In genomic region chr6:6843057-6843627, GRCh38 we compare ENCODE assay signal across 13 cellular contexts.
DNase-seq lines count a peak whose midpoint lies in the region; ATAC-seq and TF ChIP-seq lines count a peak whose summit lies in the region.
"Had no signal": no experiment of that assay in that cellular context is flagged by ENCODE, and none has a peak within 500 bp of the region (broad histone marks: within the 10 kb centered on the region; RNA-seq: fewer than 3 reads in every experiment).

No MANE protein-coding gene starts in this region.

- H3K4me2 ChIP-seq in hepatocyte, result peak overlapping the region; percentile 24

- H3K27ac ChIP-seq in hepatocyte (peak overlapping the region; percentile 85), thyroid gland (peak overlapping the region in 2 of 3 donors; percentile 31 to 65), heart left ventricle (no peak overlapping the region), prostate gland (no peak overlapping the region)
- H3K27ac ChIP-seq: left ventricle myocardium inferior had no signal

- CTCF ChIA-PET in WTC11 (lab: Charles Lee), result interaction anchor here (1.1 to 1.7 kb wide), 5 partner anchors 9 to 146 kb away, joined by 3 to 9 read pairs (median 6); no protein-coding TSS in a partner anchor

- peaks cover 21% of the 10 kb centered on the region for H3K9me3 Mint-ChIP-seq in WTC11

- peak; percentile 32 for DNase-seq in HCEC 1CT
- no peak for DNase-seq in WTC11 (ENCODE audit: low spot score)
- peak; percentile 70 for DNase-seq in hepatocyte (ENCODE audit: low spot score)
- DNase-seq in thyroid gland, result no peak
- DNase-seq in sciatic nerve (ENCODE audit: low spot score), result no peak
- no peak for DNase-seq in heart left ventricle
- DNase-seq in prostate gland (ENCODE audit: low spot score), result no peak
- DNase-seq: amygdala; effector CD8-positive, alpha-beta T cell; glutamatergic neuron; left ventricle myocardium inferior; NCI-H2029 treated with DMSO at 0.1 percent for 48 hours; nephron progenitor cell had no signal

- peaks cover 11% of the 10 kb centered on the region for H3K4me1 Mint-ChIP-seq in WTC11

- no peaks in the 10 kb centered on the region for H3K27me3 ChIP-seq in hepatocyte
- no peaks in the 10 kb centered on the region for H3K27me3 ChIP-seq in thyroid gland
- no peaks in the 10 kb centered on the region for H3K27me3 ChIP-seq in heart left ventricle
- H3K27me3 ChIP-seq in prostate gland (replicated peaks; ENCODE audit: insufficient read depth), result no peaks in the 10 kb centered on the region

- H3K79me2 ChIP-seq in hepatocyte, result no peaks in the 10 kb centered on the region

- intact Hi-C loops in thyroid gland (cut with DNase I), result no loop called here
- intact Hi-C loops in sciatic nerve (cut with DNase I), result no loop called here
- intact Hi-C loops in heart left ventricle (cut with DNase I), result no loop called here
- intact Hi-C loops in prostate gland (cut with DNase I), result no loop called here

- H3K4me3 Mint-ChIP-seq in WTC11, result no peak overlapping the region
- H3K4me3 Mint-ChIP-seq: nephron progenitor cell had no signal

- no peaks in the 10 kb centered on the region for H4K20me1 ChIP-seq in hepatocyte (ENCODE audit: insufficient read depth, poor library complexity, severe bottlenecking)

- H3K4me3 ChIP-seq in hepatocyte (no peak overlapping the region), thyroid gland (replicated peaks in 1 of 3) (no peak overlapping the region), heart left ventricle (no peak overlapping the region), prostate gland (no peak overlapping the region)
- H3K4me3 ChIP-seq: left ventricle myocardium inferior had no signal

- H3K9me2 ChIP-seq in hepatocyte (replicated peaks; ENCODE audit: insufficient read depth), result no peaks in the 10 kb centered on the region

- no peak for TF ChIP-seq POLR2A in thyroid gland (IDR thresholded peaks at IDR 0.05)
- no peak for TF ChIP-seq POLR2A in heart left ventricle (IDR thresholded peaks at IDR 0.05)
- TF ChIP-seq POLR2A in prostate gland (IDR thresholded peaks at IDR 0.05), result no peak

- POLR2A ChIA-PET in WTC11 (lab: Charles Lee), result no interaction called here

- 19% methylated on average over 5 of the region's 5 CpGs for WGBS in hepatocyte (ENCODE audit: low lambda C conversion rate, missing lambda C conversion rate)
- WGBS in thyroid gland, 2 donors, result 78 to 92% methylated on average over 5 of the region's 5 CpGs
- WGBS in heart left ventricle, 4 donors, result 78 to 84% (median 79%) methylated on average over 5 of the region's 5 CpGs
- 60% methylated on average over 5 of the region's 5 CpGs for WGBS in prostate gland

- H3K9me3 ChIP-seq in hepatocyte (ENCODE audit: low read depth), result no peaks in the 10 kb centered on the region
- no peaks in the 10 kb centered on the region for H3K9me3 ChIP-seq in thyroid gland
- H3K9me3 ChIP-seq in heart left ventricle, result peaks cover 0 to 15% (median 0%) of the 10 kb centered on the region in 12 donors
- H3K9me3 ChIP-seq in prostate gland, result no peaks in the 10 kb centered on the region

- H3K36me3 ChIP-seq in hepatocyte (replicated peaks; ENCODE audit: insufficient read depth, low read depth), result no peaks in the 10 kb centered on the region
- H3K36me3 ChIP-seq in thyroid gland, result no peaks in the 10 kb centered on the region
- no peaks in the 10 kb centered on the region for H3K36me3 ChIP-seq in heart left ventricle
- no peaks in the 10 kb centered on the region for H3K36me3 ChIP-seq in prostate gland
- H3K36me3 ChIP-seq: left ventricle myocardium inferior had no signal

- TF ChIP-seq CTCF in WTC11 (IDR thresholded peaks at IDR 0.05) (no peak), hepatocyte (IDR thresholded peaks at IDR 0.05; ENCODE audit: poor library complexity) (no peak), thyroid gland (IDR thresholded peaks at IDR 0.05) (no peak), heart left ventricle (IDR thresholded peaks at IDR 0.05) (no peak), prostate gland (IDR thresholded peaks at IDR 0.05) (no peak)

- H3K4me1 ChIP-seq in hepatocyte (ENCODE audit: insufficient read depth) (peaks cover 8% of the 10 kb centered on the region), thyroid gland (peaks cover 3 to 17% of the 10 kb centered on the region in 2 donors), heart left ventricle (peaks cover 0 to 12% (median 0%) of the 10 kb centered on the region in 12 donors), prostate gland (replicated peaks) (no peaks in the 10 kb centered on the region)
- H3K4me1 ChIP-seq: left ventricle myocardium inferior had no signal

- H3K27ac Mint-ChIP-seq in WTC11, result no peak overlapping the region
- H3K27ac Mint-ChIP-seq: nephron progenitor cell had no signal

- H3K36me3 Mint-ChIP-seq in WTC11, result peaks cover 3% of the 10 kb centered on the region; the same call in 1 of the 2 replicates

- H3K27me3 Mint-ChIP-seq in WTC11 (ENCODE audit: low read depth), result peaks cover 9% of the 10 kb centered on the region

- no peak overlapping the region for H2AFZ ChIP-seq in hepatocyte

- peak; percentile 67 for ATAC-seq in WTC11
- no peak for ATAC-seq in sciatic nerve
- no peak for ATAC-seq in heart left ventricle

TF ChIP-seq in WTC11, 78 proteins besides CTCF, POLR2A, EP300 and RAD21:
- no peak for TF ChIP-seq ZNF263 (CRISPR knock-in tag; IDR thresholded peaks at IDR 0.05; ENCODE audit: low read depth)
- TF ChIP-seq ZBTB21 (CRISPR knock-in tag; IDR thresholded peaks at IDR 0.05; ENCODE audit: borderline replicate concordance), result no peak
- TF ChIP-seq STAT6 (CRISPR knock-in tag; conservative IDR thresholded peaks at IDR 0.05; ENCODE audit: low read depth), result no peak
- TF ChIP-seq FOXP4 (CRISPR knock-in tag; IDR thresholded peaks at IDR 0.05), result no peak
- TF ChIP-seq SOX15 (CRISPR knock-in tag; IDR thresholded peaks at IDR 0.05), result no peak
- no peak for TF ChIP-seq TEAD4 (CRISPR knock-in tag; IDR thresholded peaks at IDR 0.05)
- no peak for TF ChIP-seq ATF3 (CRISPR knock-in tag; conservative IDR thresholded peaks at IDR 0.05)
- TF ChIP-seq ZNF281 (CRISPR knock-in tag; IDR thresholded peaks at IDR 0.05), result no peak

Comparison
In these comparisons a context has a peak if more than half of its experiments do, and no peak if none do; other contexts are left out.
1. DNase-seq: peak in HCEC 1CT (single experiment) and hepatocyte (single experiment); none in WTC11 (single experiment), thyroid gland (0 of 2), sciatic nerve (single experiment), heart left ventricle (0 of 5) and prostate gland (single experiment).
2. H3K27ac ChIP-seq: peak in hepatocyte (single experiment) and thyroid gland (2 of 3); none in heart left ventricle (0 of 12) and prostate gland (0 of 2).